In the genomic region with DNA sequence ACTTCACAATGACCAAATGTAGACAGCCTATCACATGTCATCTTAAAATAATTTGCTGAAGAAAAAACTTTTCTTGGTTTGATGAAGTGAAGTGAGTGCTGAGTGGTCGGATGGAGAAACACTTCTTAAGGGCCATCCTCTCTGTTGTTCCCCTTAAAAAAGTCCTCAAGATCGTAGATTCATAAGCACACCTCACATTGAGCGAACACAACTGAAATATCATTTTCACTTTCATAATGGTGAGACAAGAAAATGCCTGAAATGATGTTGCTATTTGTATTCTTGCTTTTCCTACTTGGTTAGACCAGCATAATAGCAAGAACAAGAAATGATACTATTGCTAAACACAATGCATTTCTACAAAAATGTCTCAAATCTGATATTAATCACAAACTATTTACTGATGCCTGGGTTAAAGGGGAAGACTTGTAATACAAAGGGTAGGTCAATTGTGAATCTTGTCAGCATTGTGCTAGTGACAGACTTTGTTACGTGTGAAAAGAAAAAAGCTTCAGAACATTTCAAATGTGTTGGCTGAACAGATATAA, we compare ENCODE assay signal across 1 cellular context.
TF ChIP-seq lines count a peak whose summit lies in the region.

No MANE protein-coding gene starts in this region.

TF ChIP-seq in H1, 55 proteins besides CTCF, POLR2A, EP300 and RAD21:
- TF ChIP-seq KDM1A (IDR thresholded peaks at IDR 0.05; ENCODE audit: borderline replicate concordance, low read length) (no peak), CREB1 (IDR thresholded peaks at IDR 0.05) (no peak), TAF7 (optimal IDR thresholded peaks at IDR 0.05; ENCODE audit: borderline replicate concordance, low read depth, low read length) (no peak), SIN3A (conservative IDR thresholded peaks at IDR 0.05 in 1 of 2, IDR thresholded peaks at IDR 0.05 in 1 of 2; ENCODE audit: low read depth in 1 of 2, low read length in 2 of 2) (no peak), NANOG (IDR thresholded peaks at IDR 0.05; ENCODE audit: insufficient read depth, low read depth, low read length, poor library complexity, severe bottlenecking) (no peak), SP4 (IDR thresholded peaks at IDR 0.05; ENCODE audit: low read length) (no peak), CBX8 (IDR thresholded peaks at IDR 0.05; ENCODE audit: borderline replicate concordance, low read depth, low read length) (no peak), SP2 (IDR thresholded peaks at IDR 0.05; ENCODE audit: low read length) (no peak), JUN (IDR thresholded peaks at IDR 0.05; ENCODE audit: low read depth, low read length) (no peak), EGR1 (IDR thresholded peaks at IDR 0.05; ENCODE audit: borderline replicate concordance, low read depth, low read length) (no peak)
